In genomic region chr11:14499560-14500180, GRCh38 we compare ENCODE assay signal across 1 cellular context.
TF ChIP-seq lines count a peak whose summit lies in the region.

COPB1 (minus strand) TSS chr11:14499811; CDS start chr11:14498928, 883 bp downstream.

TF ChIP-seq in K562, 482 proteins besides CTCF, POLR2A, EP300 and RAD21 (continued from another document):
- TF ChIP-seq ZBTB33 (CRISPR knock-in tag; IDR thresholded peaks at IDR 0.05) (peak; percentile 44), POLR2AphosphoS5 (IDR thresholded peaks at IDR 0.05; ENCODE audit: control insufficient read depth, insufficient read depth, low read depth, low read length) (peak; percentile 88), ZNF217 (CRISPR knock-in tag; IDR thresholded peaks at IDR 0.05) (no peak), YY1 (IDR thresholded peaks at IDR 0.05; ENCODE audit: borderline replicate concordance in 1 of 3, control insufficient read depth in 1 of 3, extremely low read depth in 1 of 3, insufficient read depth in 3 of 3, insufficient read length in 1 of 3, insufficient replicate concordance in 2 of 3, low read depth in 1 of 3, low read length in 2 of 3) (peak in 1 of 3 experiments; percentile 13), ZNF165 (CRISPR knock-in tag; IDR thresholded peaks at IDR 0.05; ENCODE audit: borderline replicate concordance) (no peak), HMGN3 (IDR thresholded peaks at IDR 0.05; ENCODE audit: borderline replicate concordance, extremely low read depth, insufficient read length, low read depth, low read length) (peak; percentile 64), KAT2B (IDR thresholded peaks at IDR 0.05; ENCODE audit: low read depth, low read length) (no peak), ERF (CRISPR knock-in tag; IDR thresholded peaks at IDR 0.05) (no peak), CCNT2 (IDR thresholded peaks at IDR 0.05; ENCODE audit: borderline replicate concordance, extremely low read depth, insufficient read length, low read depth, low read length) (peak; percentile 46), E2F5 (CRISPR knock-in tag; IDR thresholded peaks at IDR 0.05) (no peak), POLR2G (IDR thresholded peaks at IDR 0.05; ENCODE audit: low read depth, low read length) (peak; percentile 97), POLR2H (tag; IDR thresholded peaks at IDR 0.05; ENCODE audit: low read depth) (peak; percentile 33; the same call in 1 of the 2 replicates), ZNF644 (tag; IDR thresholded peaks at IDR 0.05; ENCODE audit: low read depth) (peak; percentile 35; the same call in 1 of the 2 replicates), KLF13 (tag; IDR thresholded peaks at IDR 0.05; ENCODE audit: borderline replicate concordance, low read depth) (no peak), GABPB1 (CRISPR knock-in tag; IDR thresholded peaks at IDR 0.05) (peak; percentile 43; the same call in 1 of the 2 replicates), PBX2 (CRISPR knock-in tag; IDR thresholded peaks at IDR 0.05; ENCODE audit: low read depth) (no peak), PBX2 (tag; conservative IDR thresholded peaks at IDR 0.05; ENCODE audit: low read depth) (no peak), CREB3L1 (IDR thresholded peaks at IDR 0.05; ENCODE audit: borderline replicate concordance, low read depth) (peak; percentile 99), NR2F6 (CRISPR knock-in tag; IDR thresholded peaks at IDR 0.05) (no peak), JUND (IDR thresholded peaks at IDR 0.05; ENCODE audit: borderline replicate concordance, low read depth, low read length) (peak; percentile 64), JUND (tag; IDR thresholded peaks at IDR 0.05; ENCODE audit: borderline replicate concordance, low read depth, low read length) (peak; percentile 42; the same call in 1 of the 3 replicates), RB1 (IDR thresholded peaks at IDR 0.05; ENCODE audit: low read depth) (peak; percentile 61), RFX7 (CRISPR knock-in tag; IDR thresholded peaks at IDR 0.05) (no peak), HDGF (IDR thresholded peaks at IDR 0.05) (no peak), ETV5 (CRISPR knock-in tag; IDR thresholded peaks at IDR 0.05; ENCODE audit: low read depth) (peak; percentile 89), FOXA1 (IDR thresholded peaks at IDR 0.05; ENCODE audit: borderline replicate concordance) (no peak), PCBP2 (IDR thresholded peaks at IDR 0.05; ENCODE audit: low read depth, low read length, poor library complexity, severe bottlenecking) (no peak), THAP12 (CRISPR knock-in tag; IDR thresholded peaks at IDR 0.05) (peak; percentile 57; the same call in 1 of the 2 replicates), ZNF318 (IDR thresholded peaks at IDR 0.05; ENCODE audit: borderline replicate concordance in 1 of 2, low read depth in 1 of 2) (peak in 1 of 2 experiments; percentile 53; a peak in 1 of 4 replicates), ETS2 (tag; IDR thresholded peaks at IDR 0.05; ENCODE audit: borderline replicate concordance, poor library complexity, severe bottlenecking) (no peak), IRF1 (CRISPR knock-in tag; IDR thresholded peaks at IDR 0.05; ENCODE audit: borderline replicate concordance) (no peak)
